In genomic region chr10:34112431-34112830, GRCh38 we compare ENCODE assay signal across 14 cellular contexts.
"Had no signal": no experiment of that assay in that cellular context is flagged by ENCODE, and none has a peak within 500 bp of the region (broad histone marks: within the 10 kb centered on the region; RNA-seq: fewer than 3 reads in every experiment).

No MANE protein-coding gene starts in this region.

- H3K36me3 ChIP-seq: left lung had no signal

- DNase-seq: activated CD4-positive, alpha-beta T cell treated with anti-CD3 and anti-CD28 coated beads, Interleukin-2, amount 50 U/mL, for 4 hours; activated gamma-delta T cell treated with Interleukin-2 at 50 U/mL for 16 hours; amygdala; body of pancreas; dermis blood vessel endothelial cell; effector memory CD4-positive, alpha-beta T cell; heart right ventricle; left lung; occipital lobe; retina; stimulated activated naive CD8-positive, alpha-beta T cell treated with anti-CD3 and anti-CD28 coated beads, Interleukin-15, Interleukin-2, amounts not matched to agents 100 U/mL and 50 U/mL, for 24 hours; trophoblast cell had no signal

- H3K4me1 ChIP-seq: body of pancreas, left lung had no signal

- H3K27me3 Mint-ChIP-seq: activated naive CD8-positive, alpha-beta T cell had no signal

- H3K27me3 ChIP-seq: body of pancreas, esophagus muscularis mucosa, heart right ventricle, left lung had no signal

- H3K36me3 Mint-ChIP-seq: activated naive CD8-positive, alpha-beta T cell had no signal

- H3K27ac ChIP-seq: body of pancreas, esophagus muscularis mucosa, heart right ventricle, left lung had no signal

- H3K9me3 ChIP-seq: body of pancreas, esophagus muscularis mucosa, heart right ventricle, left lung had no signal

- H3K4me3 ChIP-seq: body of pancreas, esophagus muscularis mucosa, heart right ventricle, left lung had no signal

- H3K4me3 Mint-ChIP-seq: activated naive CD8-positive, alpha-beta T cell had no signal

- H3K27ac Mint-ChIP-seq: activated naive CD8-positive, alpha-beta T cell had no signal

- ATAC-seq: body of pancreas; heart right ventricle; left lung; stimulated activated naive CD8-positive, alpha-beta T cell treated with anti-CD3 and anti-CD28 coated beads, Interleukin-15, Interleukin-2, amounts not matched to agents 100 U/mL and 50 U/mL, for 24 hours had no signal
